In the genomic region with DNA sequence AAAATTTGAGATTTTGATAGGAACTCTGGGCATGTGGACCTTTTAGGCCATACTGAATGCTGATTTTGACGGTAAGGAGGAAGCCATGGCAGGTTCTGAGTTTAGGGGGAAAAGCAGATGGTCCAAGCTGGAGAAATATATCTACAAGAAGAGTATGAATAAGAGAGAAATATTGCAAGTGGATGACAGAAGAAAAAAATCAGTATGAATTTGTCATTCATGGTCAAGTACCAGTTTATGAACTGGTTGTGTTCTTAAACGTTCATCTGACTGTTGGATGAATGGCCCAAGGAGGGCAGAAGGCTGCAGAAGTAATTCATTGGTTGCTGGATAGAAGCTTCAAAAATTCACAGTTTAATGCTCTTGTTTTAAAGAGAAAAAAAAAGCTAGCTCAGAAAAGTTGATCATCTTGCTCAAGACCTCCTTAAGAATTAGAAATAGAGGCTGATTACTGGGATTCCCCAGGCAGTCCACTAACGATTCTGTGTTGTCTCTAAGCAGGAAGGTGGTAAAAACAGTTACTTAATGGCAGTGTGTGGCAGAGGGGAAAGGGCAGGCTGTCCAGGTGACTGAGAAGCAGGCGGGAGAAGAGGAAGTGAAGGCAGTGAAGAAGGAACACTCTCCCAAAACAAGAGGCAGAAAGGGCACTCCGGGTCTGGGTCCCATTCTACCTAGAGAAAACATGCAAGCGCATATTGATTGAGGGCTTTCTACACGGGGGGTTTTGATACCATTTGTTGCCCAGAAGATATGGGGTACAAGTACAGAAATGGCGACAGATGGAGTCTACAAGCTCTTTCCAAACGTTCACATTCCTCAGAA, we compare ENCODE assay signal across 12 cellular contexts. TPM values are rescaled to one million over a fixed set of nuclear protein-coding genes. Genes with fewer than 3 reads are reported as not detected.
DNase-seq lines count a peak whose midpoint lies in the region; ATAC-seq and TF ChIP-seq lines count a peak whose summit lies in the region.
"Had no signal": no experiment of that assay in that cellular context is flagged by ENCODE, and none has a peak within 500 bp of the region (broad histone marks: within the 10 kb centered on the region; RNA-seq: fewer than 3 reads in every experiment).

No MANE protein-coding gene starts in this region.

- H3K9me3 ChIP-seq in Loucy (ENCODE audit: insufficient read depth, low read depth, low read length) (no peaks in the 10 kb centered on the region), ovary (no peaks in the 10 kb centered on the region)
- H3K9me3 ChIP-seq: esophagus squamous epithelium had no signal

- H2AFZ ChIP-seq in Loucy (ENCODE audit: low read length) = no peak overlapping the region

- no peak overlapping the region for H3K27ac ChIP-seq in ovary

- H3K27me3 ChIP-seq in Loucy (ENCODE audit: insufficient read depth, low read length, poor library complexity, severe bottlenecking) (no peaks in the 10 kb centered on the region), ovary (no peaks in the 10 kb centered on the region)
- H3K27me3 ChIP-seq: cardiac muscle cell, esophagus squamous epithelium had no signal

- peak overlapping the region; percentile 84 for H3K4me2 ChIP-seq in Loucy (ENCODE audit: low read depth, low read length, poor library complexity, severe bottlenecking)

- no peaks in the 10 kb centered on the region for H3F3A ChIP-seq in Loucy (ENCODE audit: low read depth)

- H3K4me1 ChIP-seq in Loucy (ENCODE audit: insufficient read depth, low read length, poor library complexity, severe bottlenecking) (peaks cover 63% of the 10 kb centered on the region), ovary (ENCODE audit: insufficient read depth) (no peaks in the 10 kb centered on the region)

- no peaks in the 10 kb centered on the region for H3K36me3 Mint-ChIP-seq in activated naive CD4-positive, alpha-beta T cell treated with anti-CD3 and anti-CD28 coated beads, Interleukin-2, amount 50 U/mL, for 24 hours
- H3K36me3 Mint-ChIP-seq in central memory CD8-positive, alpha-beta T cell (ENCODE audit: insufficient read depth) = peaks cover 28% of the 10 kb centered on the region
- H3K36me3 Mint-ChIP-seq in stimulated activated memory B cell treated with anti-CD40 and anti-IgM and Interleukin-4, amounts not matched to agents 10 μg/mL and 1 μg/mL and 100 μg/mL, for 72 hours = peaks cover 10% of the 10 kb centered on the region

- TF ChIP-seq POLR2A in ovary (IDR thresholded peaks at IDR 0.05) = no peak

- H3K9me3 Mint-ChIP-seq in activated naive CD4-positive, alpha-beta T cell treated with anti-CD3 and anti-CD28 coated beads, Interleukin-2, amount 50 U/mL, for 24 hours = no peaks in the 10 kb centered on the region
- no peaks in the 10 kb centered on the region for H3K9me3 Mint-ChIP-seq in central memory CD8-positive, alpha-beta T cell
- H3K9me3 Mint-ChIP-seq in stimulated activated memory B cell treated with anti-CD40 and anti-IgM and Interleukin-4, amounts not matched to agents 10 μg/mL and 1 μg/mL and 100 μg/mL, for 72 hours = no peaks in the 10 kb centered on the region

- ATAC-seq in central memory CD8-positive, alpha-beta T cell (replicated peaks; ENCODE audit: extremely low read depth, poor library complexity, severe bottlenecking) = no peak
- no peak for ATAC-seq in stimulated activated memory B cell treated with anti-CD40 and anti-IgM and Interleukin-4, amounts not matched to agents 10 μg/mL and 1 μg/mL and 100 μg/mL, for 72 hours

- peaks cover 69% of the 10 kb centered on the region for H3K4me1 Mint-ChIP-seq in activated naive CD4-positive, alpha-beta T cell treated with anti-CD3 and anti-CD28 coated beads, Interleukin-2, amount 50 U/mL, for 24 hours
- peaks cover 36% of the 10 kb centered on the region for H3K4me1 Mint-ChIP-seq in central memory CD8-positive, alpha-beta T cell
- peaks cover 74% of the 10 kb centered on the region for H3K4me1 Mint-ChIP-seq in stimulated activated memory B cell treated with anti-CD40 and anti-IgM and Interleukin-4, amounts not matched to agents 10 μg/mL and 1 μg/mL and 100 μg/mL, for 72 hours

- H3K4me3 Mint-ChIP-seq in activated naive CD4-positive, alpha-beta T cell treated with anti-CD3 and anti-CD28 coated beads, Interleukin-2, amount 50 U/mL, for 24 hours = peak overlapping the region; percentile 17
- H3K4me3 Mint-ChIP-seq in central memory CD8-positive, alpha-beta T cell = peak overlapping the region; percentile 90
- H3K4me3 Mint-ChIP-seq in stimulated activated memory B cell treated with anti-CD40 and anti-IgM and Interleukin-4, amounts not matched to agents 10 μg/mL and 1 μg/mL and 100 μg/mL, for 72 hours = peak overlapping the region; percentile 43

- no peaks in the 10 kb centered on the region for H3K36me3 ChIP-seq in Loucy (ENCODE audit: insufficient read depth, low read length)
- no peaks in the 10 kb centered on the region for H3K36me3 ChIP-seq in ovary
- H3K36me3 ChIP-seq: cardiac muscle cell, esophagus squamous epithelium had no signal

- no peak for TF ChIP-seq EP300 in ovary (IDR thresholded peaks at IDR 0.05)

- TF ChIP-seq CTCF in Loucy (conservative IDR thresholded peaks at IDR 0.05; ENCODE audit: low read length) (no peak), ovary (IDR thresholded peaks at IDR 0.05) (no peak)

- intact Hi-C loops in ovary (cut with DNase I) = no loop called here

- H3K9ac ChIP-seq in Loucy (ENCODE audit: low read depth, low read length, poor library complexity, severe bottlenecking) = no peak overlapping the region

- DNase-seq in activated naive CD4-positive, alpha-beta T cell treated with anti-CD3 and anti-CD28 coated beads, Interleukin-2, amount 50 U/mL, for 16 hours = no peak
- peak in 1 of 2 donors; percentile 7 for DNase-seq in central memory CD8-positive, alpha-beta T cell (ENCODE audit: low spot score in 2 of 2)
- no peak for DNase-seq in ovary
- DNase-seq in NCI-H2081 (lab: John Stamatoyannopoulos, UW) = no peak
- DNase-seq in NCI-H774 (lab: John Stamatoyannopoulos, UW) = no peak
- DNase-seq: esophagus squamous epithelium, GOT3, NCI-H187 treated with DMSO at 0.1 percent for 48 hours had no signal

- peaks cover 30% of the 10 kb centered on the region for H3K79me2 ChIP-seq in Loucy (ENCODE audit: insufficient read depth, low read length)

- no peaks in the 10 kb centered on the region for H4K20me1 ChIP-seq in Loucy (ENCODE audit: insufficient read depth, low read length, poor library complexity, severe bottlenecking)

- no peaks in the 10 kb centered on the region for H3K9me2 ChIP-seq in Loucy (replicated peaks; ENCODE audit: low read depth, low read length)

- WGBS in ovary, 3 donors = 73 to 78% (median 74%) methylated on average over 9 of the region's 9 CpGs

- peak overlapping the region; percentile 25 for H3K27ac Mint-ChIP-seq in activated naive CD4-positive, alpha-beta T cell treated with anti-CD3 and anti-CD28 coated beads, Interleukin-2, amount 50 U/mL, for 24 hours
- H3K27ac Mint-ChIP-seq in central memory CD8-positive, alpha-beta T cell (ENCODE audit: low read depth) = peak overlapping the region; percentile 89
- H3K27ac Mint-ChIP-seq in stimulated activated memory B cell treated with anti-CD40 and anti-IgM and Interleukin-4, amounts not matched to agents 10 μg/mL and 1 μg/mL and 100 μg/mL, for 72 hours = no peak overlapping the region

- H3K4me3 ChIP-seq in Loucy (ENCODE audit: low read length, poor library complexity, severe bottlenecking) = peak overlapping the region; percentile 7
- no peak overlapping the region for H3K4me3 ChIP-seq in ovary
- H3K4me3 ChIP-seq: cardiac muscle cell had no signal

- H3K27me3 Mint-ChIP-seq in activated naive CD4-positive, alpha-beta T cell treated with anti-CD3 and anti-CD28 coated beads, Interleukin-2, amount 50 U/mL, for 24 hours = no peaks in the 10 kb centered on the region
- no peaks in the 10 kb centered on the region for H3K27me3 Mint-ChIP-seq in central memory CD8-positive, alpha-beta T cell
- no peaks in the 10 kb centered on the region for H3K27me3 Mint-ChIP-seq in stimulated activated memory B cell treated with anti-CD40 and anti-IgM and Interleukin-4, amounts not matched to agents 10 μg/mL and 1 μg/mL and 100 μg/mL, for 72 hours

RNA-seq across cellular contexts. Expression of a gene that starts 2.0 kb away (rescaled TPM):
- 10 to 100 TPM; 25.3 to 35.0 (median 29.3) TPM for total RNA-seq in ovary
- polyA plus RNA-seq in ovary = 10 to 100 TPM; 24.7 to 29.7 TPM

Comparison
In these comparisons a context has a peak if more than half of its experiments do, and no peak if none do; other contexts are left out.
1. H3K4me3 Mint-ChIP-seq: peak in every context shown above with its lines; median percentile 90 in central memory CD8-positive, alpha-beta T cell; 43 in stimulated activated memory B cell treated with anti-CD40 and anti-IgM and Interleukin-4, amounts not matched to agents 10 μg/mL and 1 μg/mL and 100 μg/mL, for 72 hours; 17 in activated naive CD4-positive, alpha-beta T cell treated with anti-CD3 and anti-CD28 coated beads, Interleukin-2, amount 50 U/mL, for 24 hours.